In genomic region chr2:20224191-20224715, GRCh38 we compare ENCODE assay signal across 8 cellular contexts. TPM values are rescaled to one million over a fixed set of nuclear protein-coding genes. Genes with fewer than 3 reads are reported as not detected.
A peak's percentile ranks its signal among the peaks of the same experiment; 100 is the strongest.
DNase-seq lines count a peak whose midpoint lies in the region; ATAC-seq and TF ChIP-seq lines count a peak whose summit lies in the region.

No MANE protein-coding gene starts in this region.

- no peaks in the 10 kb centered on the region for H3K36me3 Mint-ChIP-seq in activated CD8-positive, alpha-beta T cell treated with anti-CD3 and anti-CD28 coated beads for 36 hours (ENCODE audit: low read depth)

- TF ChIP-seq POLR2A in upper lobe of left lung (IDR thresholded peaks at IDR 0.05), result no peak

- TF ChIP-seq CTCF in activated CD8-positive, alpha-beta T cell treated with anti-CD3 and anti-CD28 coated beads for 36 hours (IDR thresholded peaks at IDR 0.05), result no peak
- TF ChIP-seq CTCF in upper lobe of left lung (IDR thresholded peaks at IDR 0.05), result no peak

- no peaks in the 10 kb centered on the region for H3K9me3 Mint-ChIP-seq in activated CD8-positive, alpha-beta T cell treated with anti-CD3 and anti-CD28 coated beads for 36 hours

- H3K27me3 Mint-ChIP-seq in activated CD8-positive, alpha-beta T cell treated with anti-CD3 and anti-CD28 coated beads for 36 hours, result peaks cover 52% of the 10 kb centered on the region

- H3K4me1 Mint-ChIP-seq in activated CD8-positive, alpha-beta T cell treated with anti-CD3 and anti-CD28 coated beads for 36 hours (ENCODE audit: low read depth), result no peaks in the 10 kb centered on the region

- H3K4me1 ChIP-seq in upper lobe of left lung, result peaks cover 26 to 45% (median 27%) of the 10 kb centered on the region in 4 donors

- TF ChIP-seq EP300 in upper lobe of left lung (IDR thresholded peaks at IDR 0.05), result no peak

- H3K27ac ChIP-seq in upper lobe of left lung, result peak overlapping the region; percentile 80 to 90 (median 86)

- intact Hi-C loops in activated CD8-positive, alpha-beta T cell treated with anti-CD3 and anti-CD28 coated beads for 36 hours (cut with micrococcal nuclease), result no loop called here

- no peak overlapping the region for H3K27ac Mint-ChIP-seq in activated CD8-positive, alpha-beta T cell treated with anti-CD3 and anti-CD28 coated beads for 36 hours

- no peak overlapping the region for H3K4me3 Mint-ChIP-seq in activated CD8-positive, alpha-beta T cell treated with anti-CD3 and anti-CD28 coated beads for 36 hours

- CTCF ChIA-PET in activated CD8-positive, alpha-beta T cell treated with anti-CD3 and anti-CD28 coated beads for 36 hours (lab: Charles Lee), result interaction anchor here (1.0 to 2.1 kb wide), 6 partner anchors 13 to 118 kb away, joined by 3 to 8 read pairs (median 5); no protein-coding TSS in a partner anchor

- H3K9me3 ChIP-seq in upper lobe of left lung, result no peaks in the 10 kb centered on the region

- DNase-seq in GM03348 (ENCODE audit: low spot score) (peak; percentile 78), iris pigment epithelial cell (ENCODE audit: low read depth) (peak; percentile 19), upper lobe of left lung (peak in 1 of 2 donors; percentile 89), NCI-H187 treated with DMSO at 0.1 percent for 48 hours (lab: John Stamatoyannopoulos, UW) (no peak), H4 (ENCODE audit: low spot score) (no peak)
- DNase-seq in activated CD8-positive, alpha-beta T cell treated with anti-CD3 and anti-CD28 coated beads for 36 hours, result no peak
- DNase-seq in activated naive CD4-positive, alpha-beta T cell treated with Interleukin-2 at 50 U/mL for 16 hours, result no peak

- peaks cover 0 to 18% (median 12%) of the 10 kb centered on the region in 4 donors for H3K27me3 ChIP-seq in upper lobe of left lung

- WGBS in upper lobe of left lung, 2 donors, result no CpG with 5 or more reads among the region's 67 CpGs

- ATAC-seq in HG02678 (IDR thresholded peaks at IDR 0.05; ENCODE audit: unreplicated experiment) (peak; percentile 31), upper lobe of left lung (ENCODE audit: low FRiP score in 2 of 2) (peak in 1 of 2 donors; percentile 54)
- peak; percentile 18 for ATAC-seq in activated CD8-positive, alpha-beta T cell treated with anti-CD3 and anti-CD28 coated beads for 36 hours

- no peaks in the 10 kb centered on the region for H3K36me3 ChIP-seq in upper lobe of left lung

- H3K4me3 ChIP-seq in upper lobe of left lung, result peak overlapping the region; percentile 39 to 73 (median 65)

- POLR2A ChIA-PET in activated CD8-positive, alpha-beta T cell treated with anti-CD3 and anti-CD28 coated beads for 36 hours (lab: Charles Lee), result interaction anchor here (0.9 kb wide), 1 partner anchor 223 kb away, joined by 5 read pairs; the partner anchor contains the start of gene RHOB

RNA-seq across cellular contexts. Expression of gene SDC1, which starts 0.7 kb away (rescaled TPM):
- total RNA-seq in activated CD8-positive, alpha-beta T cell treated with anti-CD3 and anti-CD28 coated beads for 36 hours, result under 1 TPM; 0.11 to 0.14 TPM
- 100 to 1,000 TPM in 5 of 6 donors, 10 to 100 TPM in 1; 74.4 to 213 (median 154) TPM for total RNA-seq in upper lobe of left lung
- 29.0 and 44.7 TPM in 2 replicates for total RNA-seq in H4 (2014; rRNA removed; shearing (Covaris generic))

Comparison
In these comparisons a context has a peak if more than half of its experiments do, and no peak if none do; other contexts are left out.
1. DNase-seq: peak in GM03348 (single experiment) and iris pigment epithelial cell (single experiment); none in activated CD8-positive, alpha-beta T cell treated with anti-CD3 and anti-CD28 coated beads for 36 hours (single experiment), activated naive CD4-positive, alpha-beta T cell treated with Interleukin-2 at 50 U/mL for 16 hours (single experiment), NCI-H187 treated with DMSO at 0.1 percent for 48 hours (single experiment) and H4 (single experiment).
2. RNA of gene SDC1, which starts 0.7 kb away (total RNA-seq): 74.4 to 213 TPM in upper lobe of left lung and 29.0 to 44.7 TPM in H4; 0.11 to 0.14 TPM in activated CD8-positive, alpha-beta T cell treated with anti-CD3 and anti-CD28 coated beads for 36 hours; every median in the first group is over 10 times any median in the second.